1 cellular context compared by ENCODE assay signal in the genomic region with DNA sequence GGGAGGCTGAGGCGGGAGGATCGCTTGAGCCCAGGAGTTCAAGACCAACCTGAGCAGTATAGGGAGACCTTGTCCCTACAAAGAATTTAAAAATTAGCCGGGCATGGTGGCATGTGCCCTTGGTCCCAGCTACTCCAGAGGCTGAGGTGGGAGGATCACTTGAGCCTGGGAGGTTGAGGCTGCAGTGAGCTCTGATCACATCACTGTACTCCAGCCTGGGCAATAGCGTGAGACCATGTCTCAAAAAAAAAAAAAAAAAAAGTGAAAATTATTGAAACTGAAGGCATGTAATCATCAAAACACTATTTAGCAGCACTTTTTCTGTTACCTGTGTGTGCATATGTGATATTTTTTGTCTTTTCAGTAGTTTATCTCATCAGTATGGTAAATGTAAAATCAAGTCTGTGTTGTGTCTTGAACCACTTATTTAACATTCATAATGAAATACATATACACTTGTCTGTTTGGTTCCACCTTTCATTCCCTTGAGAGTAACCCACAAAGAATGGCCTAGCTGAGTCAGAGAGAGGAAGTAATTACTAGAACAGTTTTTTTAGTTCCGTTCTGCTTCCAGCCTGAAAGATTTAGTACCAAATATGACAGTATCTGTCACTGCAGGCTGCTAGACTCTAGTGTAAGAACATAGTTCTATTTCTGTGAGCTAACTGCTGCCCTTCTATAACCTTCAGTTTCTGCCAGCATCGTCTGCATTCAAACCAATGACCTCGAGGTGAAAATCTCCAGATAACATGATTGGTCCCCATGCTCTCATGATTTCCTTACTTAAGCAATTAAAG.
TF ChIP-seq lines count a peak whose summit lies in the region.

No MANE protein-coding gene starts in this region.

TF ChIP-seq in K562, 482 proteins besides CTCF, POLR2A, EP300 and RAD21 (continued from another document and continues in another):
- TF ChIP-seq ZNF778 (CRISPR knock-in tag; IDR thresholded peaks at IDR 0.05) (no peak), E2F3 (CRISPR knock-in tag; IDR thresholded peaks at IDR 0.05) (no peak), PML (IDR thresholded peaks at IDR 0.05; ENCODE audit: low read length) (peak; percentile 72; the same call in 1 of the 2 replicates), ARID1B (IDR thresholded peaks at IDR 0.05) (peak; percentile 92), ZNF253 (CRISPR knock-in tag; conservative IDR thresholded peaks at IDR 0.05) (no peak), KDM5B (IDR thresholded peaks at IDR 0.05; ENCODE audit: insufficient replicate concordance, low read depth, low read length) (no peak), MYC (IDR thresholded peaks at IDR 0.05; ENCODE audit: low read depth, low read length) (no peak), MYC (CRISPR knock-in tag; IDR thresholded peaks at IDR 0.05; ENCODE audit: borderline replicate concordance, low read depth) (no peak), KLF6 (CRISPR knock-in tag; IDR thresholded peaks at IDR 0.05; ENCODE audit: borderline replicate concordance) (no peak), NBN (IDR thresholded peaks at IDR 0.05; ENCODE audit: low read depth) (peak; percentile 35; the same call in 1 of the 2 replicates), POLR2H (tag; IDR thresholded peaks at IDR 0.05; ENCODE audit: low read depth) (0 out of 2 replicates have a peak, but pooled peaks have one; percentile 27), GTF2E2 (tag; IDR thresholded peaks at IDR 0.05) (no peak), MTF1 (CRISPR knock-in tag; IDR thresholded peaks at IDR 0.05; ENCODE audit: borderline replicate concordance) (no peak), MAFG (tag; conservative IDR thresholded peaks at IDR 0.05) (no peak), JUN (IDR thresholded peaks at IDR 0.05; ENCODE audit: borderline replicate concordance, low read depth, low read length) (no peak), JUN (CRISPR knock-in tag; IDR thresholded peaks at IDR 0.05; ENCODE audit: borderline replicate concordance) (no peak), NELFE (IDR thresholded peaks at IDR 0.05; ENCODE audit: insufficient read depth, insufficient read length) (no peak), TRIM28 (IDR thresholded peaks at IDR 0.05) (no peak), KLF10 (CRISPR knock-in tag; IDR thresholded peaks at IDR 0.05) (no peak), STAT5A (IDR thresholded peaks at IDR 0.05; ENCODE audit: borderline replicate concordance, low read length) (peak; percentile 62), GABPB2 (CRISPR knock-in tag; conservative IDR thresholded peaks at IDR 0.05) (no peak), RNF2 (IDR thresholded peaks at IDR 0.05) (peak; percentile 87), NEUROD1 (IDR thresholded peaks at IDR 0.05; ENCODE audit: borderline replicate concordance, low read depth, low read length, partially characterized antibody) (no peak), ZNF23 (CRISPR knock-in tag; IDR thresholded peaks at IDR 0.05) (no peak), ETV6 (IDR thresholded peaks at IDR 0.05; ENCODE audit: borderline replicate concordance in 1 of 2, low read depth in 2 of 2, low read length in 1 of 2) (peak in 1 of 2 experiments; percentile 82; a peak in 2 of 4 replicates), ETV6 (CRISPR knock-in tag; IDR thresholded peaks at IDR 0.05; ENCODE audit: borderline replicate concordance) (no peak), ZNF224 (CRISPR knock-in tag; IDR thresholded peaks at IDR 0.05) (no peak), NFRKB (IDR thresholded peaks at IDR 0.05; ENCODE audit: low read depth) (0 out of 2 replicates have a peak, but pooled peaks have one; percentile 34)
- TF ChIP-seq, protein P1, sequence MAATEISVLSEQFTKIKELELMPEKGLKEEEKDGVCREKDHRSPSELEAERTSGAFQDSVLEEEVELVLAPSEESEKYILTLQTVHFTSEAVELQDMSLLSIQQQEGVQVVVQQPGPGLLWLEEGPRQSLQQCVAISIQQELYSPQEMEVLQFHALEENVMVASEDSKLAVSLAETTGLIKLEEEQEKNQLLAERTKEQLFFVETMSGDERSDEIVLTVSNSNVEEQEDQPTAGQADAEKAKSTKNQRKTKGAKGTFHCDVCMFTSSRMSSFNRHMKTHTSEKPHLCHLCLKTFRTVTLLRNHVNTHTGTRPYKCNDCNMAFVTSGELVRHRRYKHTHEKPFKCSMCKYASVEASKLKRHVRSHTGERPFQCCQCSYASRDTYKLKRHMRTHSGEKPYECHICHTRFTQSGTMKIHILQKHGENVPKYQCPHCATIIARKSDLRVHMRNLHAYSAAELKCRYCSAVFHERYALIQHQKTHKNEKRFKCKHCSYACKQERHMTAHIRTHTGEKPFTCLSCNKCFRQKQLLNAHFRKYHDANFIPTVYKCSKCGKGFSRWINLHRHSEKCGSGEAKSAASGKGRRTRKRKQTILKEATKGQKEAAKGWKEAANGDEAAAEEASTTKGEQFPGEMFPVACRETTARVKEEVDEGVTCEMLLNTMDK (IDR thresholded peaks at IDR 0.05; ENCODE audit: borderline replicate concordance, insufficient read depth, low read depth, low read length, poor library complexity, severe bottlenecking) = no peak
- TF ChIP-seq, protein P2, sequence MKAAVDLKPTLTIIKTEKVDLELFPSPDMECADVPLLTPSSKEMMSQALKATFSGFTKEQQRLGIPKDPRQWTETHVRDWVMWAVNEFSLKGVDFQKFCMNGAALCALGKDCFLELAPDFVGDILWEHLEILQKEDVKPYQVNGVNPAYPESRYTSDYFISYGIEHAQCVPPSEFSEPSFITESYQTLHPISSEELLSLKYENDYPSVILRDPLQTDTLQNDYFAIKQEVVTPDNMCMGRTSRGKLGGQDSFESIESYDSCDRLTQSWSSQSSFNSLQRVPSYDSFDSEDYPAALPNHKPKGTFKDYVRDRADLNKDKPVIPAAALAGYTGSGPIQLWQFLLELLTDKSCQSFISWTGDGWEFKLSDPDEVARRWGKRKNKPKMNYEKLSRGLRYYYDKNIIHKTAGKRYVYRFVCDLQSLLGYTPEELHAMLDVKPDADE (conservative IDR thresholded peaks at IDR 0.05; ENCODE audit: control insufficient read depth, low read depth, low read length) = no peak
- TF ChIP-seq, protein P3, sequence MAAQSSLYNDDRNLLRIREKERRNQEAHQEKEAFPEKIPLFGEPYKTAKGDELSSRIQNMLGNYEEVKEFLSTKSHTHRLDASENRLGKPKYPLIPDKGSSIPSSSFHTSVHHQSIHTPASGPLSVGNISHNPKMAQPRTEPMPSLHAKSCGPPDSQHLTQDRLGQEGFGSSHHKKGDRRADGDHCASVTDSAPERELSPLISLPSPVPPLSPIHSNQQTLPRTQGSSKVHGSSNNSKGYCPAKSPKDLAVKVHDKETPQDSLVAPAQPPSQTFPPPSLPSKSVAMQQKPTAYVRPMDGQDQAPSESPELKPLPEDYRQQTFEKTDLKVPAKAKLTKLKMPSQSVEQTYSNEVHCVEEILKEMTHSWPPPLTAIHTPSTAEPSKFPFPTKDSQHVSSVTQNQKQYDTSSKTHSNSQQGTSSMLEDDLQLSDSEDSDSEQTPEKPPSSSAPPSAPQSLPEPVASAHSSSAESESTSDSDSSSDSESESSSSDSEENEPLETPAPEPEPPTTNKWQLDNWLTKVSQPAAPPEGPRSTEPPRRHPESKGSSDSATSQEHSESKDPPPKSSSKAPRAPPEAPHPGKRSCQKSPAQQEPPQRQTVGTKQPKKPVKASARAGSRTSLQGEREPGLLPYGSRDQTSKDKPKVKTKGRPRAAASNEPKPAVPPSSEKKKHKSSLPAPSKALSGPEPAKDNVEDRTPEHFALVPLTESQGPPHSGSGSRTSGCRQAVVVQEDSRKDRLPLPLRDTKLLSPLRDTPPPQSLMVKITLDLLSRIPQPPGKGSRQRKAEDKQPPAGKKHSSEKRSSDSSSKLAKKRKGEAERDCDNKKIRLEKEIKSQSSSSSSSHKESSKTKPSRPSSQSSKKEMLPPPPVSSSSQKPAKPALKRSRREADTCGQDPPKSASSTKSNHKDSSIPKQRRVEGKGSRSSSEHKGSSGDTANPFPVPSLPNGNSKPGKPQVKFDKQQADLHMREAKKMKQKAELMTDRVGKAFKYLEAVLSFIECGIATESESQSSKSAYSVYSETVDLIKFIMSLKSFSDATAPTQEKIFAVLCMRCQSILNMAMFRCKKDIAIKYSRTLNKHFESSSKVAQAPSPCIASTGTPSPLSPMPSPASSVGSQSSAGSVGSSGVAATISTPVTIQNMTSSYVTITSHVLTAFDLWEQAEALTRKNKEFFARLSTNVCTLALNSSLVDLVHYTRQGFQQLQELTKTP (IDR thresholded peaks at IDR 0.05; ENCODE audit: low read depth in 1 of 2, partially characterized antibody in 2 of 2) = no peak
- TF ChIP-seq, protein P4, sequence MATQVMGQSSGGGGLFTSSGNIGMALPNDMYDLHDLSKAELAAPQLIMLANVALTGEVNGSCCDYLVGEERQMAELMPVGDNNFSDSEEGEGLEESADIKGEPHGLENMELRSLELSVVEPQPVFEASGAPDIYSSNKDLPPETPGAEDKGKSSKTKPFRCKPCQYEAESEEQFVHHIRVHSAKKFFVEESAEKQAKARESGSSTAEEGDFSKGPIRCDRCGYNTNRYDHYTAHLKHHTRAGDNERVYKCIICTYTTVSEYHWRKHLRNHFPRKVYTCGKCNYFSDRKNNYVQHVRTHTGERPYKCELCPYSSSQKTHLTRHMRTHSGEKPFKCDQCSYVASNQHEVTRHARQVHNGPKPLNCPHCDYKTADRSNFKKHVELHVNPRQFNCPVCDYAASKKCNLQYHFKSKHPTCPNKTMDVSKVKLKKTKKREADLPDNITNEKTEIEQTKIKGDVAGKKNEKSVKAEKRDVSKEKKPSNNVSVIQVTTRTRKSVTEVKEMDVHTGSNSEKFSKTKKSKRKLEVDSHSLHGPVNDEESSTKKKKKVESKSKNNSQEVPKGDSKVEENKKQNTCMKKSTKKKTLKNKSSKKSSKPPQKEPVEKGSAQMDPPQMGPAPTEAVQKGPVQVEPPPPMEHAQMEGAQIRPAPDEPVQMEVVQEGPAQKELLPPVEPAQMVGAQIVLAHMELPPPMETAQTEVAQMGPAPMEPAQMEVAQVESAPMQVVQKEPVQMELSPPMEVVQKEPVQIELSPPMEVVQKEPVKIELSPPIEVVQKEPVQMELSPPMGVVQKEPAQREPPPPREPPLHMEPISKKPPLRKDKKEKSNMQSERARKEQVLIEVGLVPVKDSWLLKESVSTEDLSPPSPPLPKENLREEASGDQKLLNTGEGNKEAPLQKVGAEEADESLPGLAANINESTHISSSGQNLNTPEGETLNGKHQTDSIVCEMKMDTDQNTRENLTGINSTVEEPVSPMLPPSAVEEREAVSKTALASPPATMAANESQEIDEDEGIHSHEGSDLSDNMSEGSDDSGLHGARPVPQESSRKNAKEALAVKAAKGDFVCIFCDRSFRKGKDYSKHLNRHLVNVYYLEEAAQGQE (CRISPR knock-in tag; IDR thresholded peaks at IDR 0.05; ENCODE audit: low read depth) = no peak
- TF ChIP-seq, protein P5, sequence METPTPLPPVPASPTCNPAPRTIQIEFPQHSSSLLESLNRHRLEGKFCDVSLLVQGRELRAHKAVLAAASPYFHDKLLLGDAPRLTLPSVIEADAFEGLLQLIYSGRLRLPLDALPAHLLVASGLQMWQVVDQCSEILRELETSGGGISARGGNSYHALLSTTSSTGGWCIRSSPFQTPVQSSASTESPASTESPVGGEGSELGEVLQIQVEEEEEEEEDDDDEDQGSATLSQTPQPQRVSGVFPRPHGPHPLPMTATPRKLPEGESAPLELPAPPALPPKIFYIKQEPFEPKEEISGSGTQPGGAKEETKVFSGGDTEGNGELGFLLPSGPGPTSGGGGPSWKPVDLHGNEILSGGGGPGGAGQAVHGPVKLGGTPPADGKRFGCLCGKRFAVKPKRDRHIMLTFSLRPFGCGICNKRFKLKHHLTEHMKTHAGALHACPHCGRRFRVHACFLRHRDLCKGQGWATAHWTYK (CRISPR knock-in tag; IDR thresholded peaks at IDR 0.05) = no peak
- TF ChIP-seq, protein P6, sequence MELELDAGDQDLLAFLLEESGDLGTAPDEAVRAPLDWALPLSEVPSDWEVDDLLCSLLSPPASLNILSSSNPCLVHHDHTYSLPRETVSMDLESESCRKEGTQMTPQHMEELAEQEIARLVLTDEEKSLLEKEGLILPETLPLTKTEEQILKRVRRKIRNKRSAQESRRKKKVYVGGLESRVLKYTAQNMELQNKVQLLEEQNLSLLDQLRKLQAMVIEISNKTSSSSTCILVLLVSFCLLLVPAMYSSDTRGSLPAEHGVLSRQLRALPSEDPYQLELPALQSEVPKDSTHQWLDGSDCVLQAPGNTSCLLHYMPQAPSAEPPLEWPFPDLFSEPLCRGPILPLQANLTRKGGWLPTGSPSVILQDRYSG (tag; conservative IDR thresholded peaks at IDR 0.05; ENCODE audit: low read depth) = no peak
